In genomic region chr19:39969266-39969665, GRCh38 we compare ENCODE assay signal across 7 cellular contexts. TPM values are rescaled to one million over a fixed set of nuclear protein-coding genes. Genes with fewer than 3 reads are reported as not detected.
A peak's percentile ranks its signal among the peaks of the same experiment; 100 is the strongest.
DNase-seq lines count a peak whose midpoint lies in the region; ATAC-seq, FAIRE-seq and TF ChIP-seq lines count a peak whose summit lies in the region.

No MANE protein-coding gene starts in this region.

- H3K36me3 Mint-ChIP-seq in endothelial cell (ENCODE audit: low read depth, unreplicated experiment) = peaks cover 10% of the 10 kb centered on the region

- H3K27ac Mint-ChIP-seq in endothelial cell (ENCODE audit: unreplicated experiment) = peak overlapping the region; percentile 16

- peaks cover 29% of the 10 kb centered on the region for H3K36me3 ChIP-seq in RWPE2 (ENCODE audit: low read depth)

- H3K27ac ChIP-seq in RWPE2 (ENCODE audit: poor library complexity, severe bottlenecking) (peak overlapping the region; percentile 62), skin epidermis (peak overlapping the region in 12 of 21 experiments; percentile 14 to 96 (median 92))

- FAIRE-seq in GM19239 (lab: Jason Lieb, UNC) = peak; percentile 86

- H3K27me3 ChIP-seq in RWPE2 (ENCODE audit: insufficient read depth, poor library complexity, severe bottlenecking) = no peaks in the 10 kb centered on the region

- no peak for ATAC-seq in RWPE2 (ENCODE audit: low read depth)
- no peak for ATAC-seq in GM19467 (IDR thresholded peaks at IDR 0.05; ENCODE audit: unreplicated experiment)

- H3K4me3 ChIP-seq in RWPE2 (ENCODE audit: severe bottlenecking) = no peak overlapping the region
- no peak overlapping the region for H3K4me3 ChIP-seq in skin epidermis

- H3K27me3 Mint-ChIP-seq in endothelial cell (ENCODE audit: unreplicated experiment) = peaks cover 15% of the 10 kb centered on the region

- no peak for DNase-seq in GM19239 (ENCODE audit: insufficient read length, low spot score)
- DNase-seq in RWPE2 (ENCODE audit: low spot score) = no peak
- DNase-seq in endothelial cell (ENCODE audit: low spot score) = no peak
- no peak for DNase-seq in HuH-7.5 (ENCODE audit: low spot score)
- DNase-seq in stimulated activated CD4-positive, alpha-beta T cell treated with anti-CD3 and anti-CD28 coated beads, Interleukin-1b, Interleukin-23, amount 100 ng/mL, for 48 hours = no peak

- peaks cover 16% of the 10 kb centered on the region for H3K4me1 Mint-ChIP-seq in endothelial cell (ENCODE audit: unreplicated experiment)

- no peak overlapping the region for H3K4me3 Mint-ChIP-seq in endothelial cell (ENCODE audit: unreplicated experiment)

- no peaks in the 10 kb centered on the region for H3K9me3 Mint-ChIP-seq in endothelial cell (ENCODE audit: unreplicated experiment)

- no peak for TF ChIP-seq CTCF in RWPE2 (IDR thresholded peaks at IDR 0.05; ENCODE audit: poor library complexity, severe bottlenecking)
- TF ChIP-seq CTCF in endothelial cell (IDR thresholded peaks at IDR 0.05; ENCODE audit: unreplicated experiment) = no peak

- no peaks in the 10 kb centered on the region for H3K9me3 ChIP-seq in RWPE2 (ENCODE audit: severe bottlenecking)

- H3K4me1 ChIP-seq in RWPE2 (ENCODE audit: insufficient read depth, poor library complexity, severe bottlenecking) = peaks cover 13% of the 10 kb centered on the region

RNA-seq across cellular contexts. Expression of gene PSMC4, which starts 1.7 kb away (rescaled TPM):
- total RNA-seq in endothelial cell (ENCODE audit: unreplicated experiment) = 101 TPM

RNA-seq across cellular contexts. Expression of gene ZNF546, which starts 27.6 kb away (rescaled TPM):
- total RNA-seq in endothelial cell (ENCODE audit: unreplicated experiment) = 4.0 TPM

RNA-seq across cellular contexts. Expression of gene FCGBP, which starts 34.8 kb away (rescaled TPM):
- total RNA-seq in endothelial cell (ENCODE audit: unreplicated experiment) = 1.8 TPM
